ENCODE assay signal across 8 cellular contexts in the genomic region with DNA sequence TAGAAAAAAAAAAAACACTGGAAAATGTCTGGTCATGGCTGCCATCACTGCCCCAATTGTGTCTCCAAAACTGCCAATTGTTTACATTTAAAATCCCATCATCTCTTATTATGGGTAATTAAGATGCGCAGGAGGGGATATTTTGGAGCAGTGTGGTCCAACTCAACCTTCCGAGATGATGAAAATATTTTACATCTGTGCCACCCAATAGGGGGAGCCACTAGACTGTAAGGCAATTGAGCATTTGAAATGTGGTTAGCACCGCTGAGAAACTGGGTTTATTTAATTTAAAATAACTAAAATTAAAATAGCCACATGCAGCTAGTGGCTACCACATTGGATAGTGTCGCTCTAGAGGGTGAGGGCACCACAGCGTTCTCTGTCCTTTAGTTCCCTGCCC. TPM values are rescaled to one million over a fixed set of nuclear protein-coding genes. Genes with fewer than 3 reads are reported as not detected.
A peak's percentile ranks its signal among the peaks of the same experiment; 100 is the strongest.
DNase-seq lines count a peak whose midpoint lies in the region; TF ChIP-seq lines count a peak whose summit lies in the region.

No MANE protein-coding gene starts in this region.

- H3K4me3 Mint-ChIP-seq in activated CD4-positive, alpha-beta T cell treated with anti-CD3 and anti-CD28 coated beads, Interleukin-2, amount 10 ng/mL, durations not matched to agents 7 days and 5 days = no peak overlapping the region
- no peak overlapping the region for H3K4me3 Mint-ChIP-seq in chondrocyte (ENCODE audit: unreplicated experiment)
- no peak overlapping the region for H3K4me3 Mint-ChIP-seq in progenitor cell of endocrine pancreas (ENCODE audit: low read depth)

- peaks cover 17% of the 10 kb centered on the region for H3K27me3 Mint-ChIP-seq in activated CD4-positive, alpha-beta T cell treated with anti-CD3 and anti-CD28 coated beads, Interleukin-2, amount 10 ng/mL, durations not matched to agents 7 days and 5 days
- H3K27me3 Mint-ChIP-seq in chondrocyte (ENCODE audit: low read depth) (peaks cover 33% of the 10 kb centered on the region), progenitor cell of endocrine pancreas (peaks cover 26% of the 10 kb centered on the region)

- DNase-seq in activated CD4-positive, alpha-beta T cell treated with anti-CD3 and anti-CD28 coated beads, Interleukin-2, amount 10 ng/mL, durations not matched to agents 7 days and 5 days = peak; percentile 38
- no peak for DNase-seq in activated CD4-positive, alpha-beta T cell treated with anti-CD3 and anti-CD28 coated beads for 48 hours
- DNase-seq in M059J (ENCODE audit: low read depth) = peak; percentile 14
- no peak for DNase-seq in chondrocyte (ENCODE audit: low spot score)
- no peak for DNase-seq in progenitor cell of endocrine pancreas (ENCODE audit: low spot score, unreplicated experiment)
- DNase-seq in activated naive CD4-positive, alpha-beta T cell treated with anti-CD3 and anti-CD28 coated beads, Interleukin-2, amount 50 U/mL, for 16 hours = no peak
- no peak for DNase-seq in stimulated activated CD8-positive, alpha-beta memory T cell treated with anti-CD3 and anti-CD28 coated beads, Interleukin-4, amount 100 ng/mL, for 48 hours
- DNase-seq in NCI-H1048 (lab: John Stamatoyannopoulos, UW) = no peak

- H3K9me3 Mint-ChIP-seq in activated CD4-positive, alpha-beta T cell treated with anti-CD3 and anti-CD28 coated beads, Interleukin-2, amount 10 ng/mL, durations not matched to agents 7 days and 5 days = no peaks in the 10 kb centered on the region
- H3K9me3 Mint-ChIP-seq in chondrocyte (ENCODE audit: low read depth) (no peaks in the 10 kb centered on the region), progenitor cell of endocrine pancreas (ENCODE audit: low read depth) (no peaks in the 10 kb centered on the region)

- no peaks in the 10 kb centered on the region for H3K36me3 Mint-ChIP-seq in activated CD4-positive, alpha-beta T cell treated with anti-CD3 and anti-CD28 coated beads, Interleukin-2, amount 10 ng/mL, durations not matched to agents 7 days and 5 days (ENCODE audit: low read depth)
- no peaks in the 10 kb centered on the region for H3K36me3 Mint-ChIP-seq in chondrocyte (ENCODE audit: low read depth)
- no peaks in the 10 kb centered on the region for H3K36me3 Mint-ChIP-seq in progenitor cell of endocrine pancreas (ENCODE audit: insufficient read depth)

- TF ChIP-seq CTCF in chondrocyte (IDR thresholded peaks at IDR 0.05) (peak; percentile 59), progenitor cell of endocrine pancreas (IDR thresholded peaks at IDR 0.05; ENCODE audit: unreplicated experiment) (peak; percentile 29)

- POLR2A ChIA-PET in activated CD4-positive, alpha-beta T cell treated with anti-CD3 and anti-CD28 coated beads, Interleukin-2, amount 10 ng/mL, durations not matched to agents 7 days and 5 days (lab: Charles Lee) = no interaction called here

- CTCF ChIA-PET in activated CD4-positive, alpha-beta T cell treated with anti-CD3 and anti-CD28 coated beads, Interleukin-2, amount 10 ng/mL, durations not matched to agents 7 days and 5 days (lab: Charles Lee) = interaction anchor here (0.6 to 2.0 kb wide), 3 partner anchors 27 to 1229 kb away, joined by 3 to 6 read pairs (median 4); no protein-coding TSS in a partner anchor

- peaks cover 5% of the 10 kb centered on the region for H3K4me1 Mint-ChIP-seq in activated CD4-positive, alpha-beta T cell treated with anti-CD3 and anti-CD28 coated beads, Interleukin-2, amount 10 ng/mL, durations not matched to agents 7 days and 5 days
- H3K4me1 Mint-ChIP-seq in chondrocyte (ENCODE audit: low read depth) (no peaks in the 10 kb centered on the region), progenitor cell of endocrine pancreas (ENCODE audit: low read depth) (no peaks in the 10 kb centered on the region)

- no peak overlapping the region for H3K27ac Mint-ChIP-seq in activated CD4-positive, alpha-beta T cell treated with anti-CD3 and anti-CD28 coated beads, Interleukin-2, amount 10 ng/mL, durations not matched to agents 7 days and 5 days
- H3K27ac Mint-ChIP-seq in chondrocyte (ENCODE audit: unreplicated experiment) (no peak overlapping the region), progenitor cell of endocrine pancreas (no peak overlapping the region)

RNA-seq across cellular contexts. Expression of a gene that starts 3.6 kb away (rescaled TPM):
- total RNA-seq in activated CD4-positive, alpha-beta T cell treated with anti-CD3 and anti-CD28 coated beads, Interleukin-2, amount 10 ng/mL, durations not matched to agents 7 days and 5 days = not detected
- not detected in 2 replicates for total RNA-seq in M059J (2014; rRNA removed; shearing (Covaris generic))
- not detected in 3 replicates for total RNA-seq in chondrocyte
- total RNA-seq in progenitor cell of endocrine pancreas = not detected in 2 replicates

RNA-seq across cellular contexts. Expression of a gene that starts 38.7 kb away (rescaled TPM):
- total RNA-seq in activated CD4-positive, alpha-beta T cell treated with anti-CD3 and anti-CD28 coated beads, Interleukin-2, amount 10 ng/mL, durations not matched to agents 7 days and 5 days = not detected
- not detected in 2 replicates for total RNA-seq in M059J (2014; rRNA removed; shearing (Covaris generic))
- not detected in 3 replicates for total RNA-seq in chondrocyte
- 0.16 TPM in 1 of 2 replicates, not detected in the other for total RNA-seq in progenitor cell of endocrine pancreas

RNA-seq across cellular contexts. Expression of a gene that starts 51.5 kb away (rescaled TPM):
- 10 to 100 TPM; 44.1 to 57.5 TPM for total RNA-seq in activated CD4-positive, alpha-beta T cell treated with anti-CD3 and anti-CD28 coated beads, Interleukin-2, amount 10 ng/mL, durations not matched to agents 7 days and 5 days
- 0.22 and 0.47 TPM in 2 replicates for total RNA-seq in M059J (2014; rRNA removed; shearing (Covaris generic))
- total RNA-seq in chondrocyte = 1.3 to 2.0 TPM in 2 of 3 replicates, not detected in the other
- total RNA-seq in progenitor cell of endocrine pancreas = 101 and 105 TPM in 2 replicates

RNA-seq across cellular contexts. Expression of a gene that starts 58.1 kb away (rescaled TPM):
- 10 to 100 TPM; 17.6 to 18.5 TPM for total RNA-seq in activated CD4-positive, alpha-beta T cell treated with anti-CD3 and anti-CD28 coated beads, Interleukin-2, amount 10 ng/mL, durations not matched to agents 7 days and 5 days
- 8.1 and 13.8 TPM in 2 replicates for total RNA-seq in M059J (2014; rRNA removed; shearing (Covaris generic))
- total RNA-seq in chondrocyte (11.5 to 16.9 TPM (median 16.2 TPM) in 3 replicates), progenitor cell of endocrine pancreas (40.0 and 44.3 TPM in 2 replicates)

Comparison
In these comparisons a context has a peak if more than half of its experiments do, and no peak if none do; other contexts are left out.
1. DNase-seq: peak in activated CD4-positive, alpha-beta T cell treated with anti-CD3 and anti-CD28 coated beads, Interleukin-2, amount 10 ng/mL, durations not matched to agents 7 days and 5 days (single experiment) and M059J (single experiment); none in activated CD4-positive, alpha-beta T cell treated with anti-CD3 and anti-CD28 coated beads for 48 hours (single experiment), chondrocyte (single experiment), progenitor cell of endocrine pancreas (single experiment), activated naive CD4-positive, alpha-beta T cell treated with anti-CD3 and anti-CD28 coated beads, Interleukin-2, amount 50 U/mL, for 16 hours (single experiment), stimulated activated CD8-positive, alpha-beta memory T cell treated with anti-CD3 and anti-CD28 coated beads, Interleukin-4, amount 100 ng/mL, for 48 hours (single experiment) and NCI-H1048 (single experiment).
2. RNA of a gene that starts 51.5 kb away (total RNA-seq): 101 to 105 TPM in progenitor cell of endocrine pancreas and 44.1 to 57.5 TPM in activated CD4-positive, alpha-beta T cell treated with anti-CD3 and anti-CD28 coated beads, Interleukin-2, amount 10 ng/mL, durations not matched to agents 7 days and 5 days; 1.3 to 2.0 TPM in chondrocyte and 0.22 to 0.47 TPM in M059J; every median in the first group is over 10 times any median in the second.